Comparison of ENCODE assay signal across 24 cellular contexts in the genomic region with DNA sequence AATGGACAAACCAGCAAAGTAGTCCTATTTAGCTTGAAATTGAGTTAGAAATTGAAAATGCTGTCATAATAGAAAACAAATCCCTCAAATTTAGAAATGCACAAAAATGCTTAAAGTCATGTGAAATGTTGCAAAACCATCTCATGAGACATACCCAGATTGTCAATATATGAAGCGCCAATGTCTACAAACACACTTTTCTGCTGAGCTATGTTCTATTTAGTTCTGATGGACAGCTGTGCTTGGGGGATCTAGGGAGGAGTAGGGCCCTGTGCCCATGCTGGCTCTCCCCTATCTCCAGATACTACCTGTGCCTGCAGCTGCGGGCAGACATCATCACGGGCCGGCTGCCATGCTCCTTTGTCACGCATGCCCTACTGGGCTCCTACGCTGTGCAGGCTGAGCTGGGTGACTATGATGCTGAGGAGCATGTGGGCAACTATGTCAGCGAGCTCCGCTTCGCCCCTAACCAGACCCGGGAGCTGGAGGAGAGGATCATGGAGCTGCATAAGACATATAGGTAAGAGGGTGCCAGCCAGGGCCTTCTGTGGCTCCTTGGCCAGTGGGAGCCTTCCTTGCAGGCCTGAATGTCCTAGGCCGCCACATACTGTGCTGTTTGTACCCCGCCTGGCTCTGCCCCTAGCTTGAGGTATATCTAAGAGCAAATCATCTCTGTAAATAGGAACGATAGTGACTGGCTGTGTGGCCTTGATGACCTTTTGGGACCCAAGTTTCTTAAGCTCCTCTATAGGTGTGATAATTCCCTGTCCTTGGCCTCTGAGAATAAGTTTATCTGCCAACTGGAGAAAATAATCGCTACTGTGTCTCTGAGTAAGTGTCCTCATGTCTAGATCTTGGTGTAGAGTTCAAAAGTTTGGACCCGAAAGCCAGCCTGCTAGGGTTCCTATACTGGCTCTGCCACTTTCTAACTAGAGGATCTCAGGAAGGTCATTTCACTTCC. TPM values are rescaled to one million over a fixed set of nuclear protein-coding genes. Genes with fewer than 3 reads are reported as not detected.
DNase-seq lines count a peak whose midpoint lies in the region; ATAC-seq and TF ChIP-seq lines count a peak whose summit lies in the region.
"Had no signal": no experiment of that assay in that cellular context is flagged by ENCODE, and none has a peak within 500 bp of the region (broad histone marks: within the 10 kb centered on the region; RNA-seq: fewer than 3 reads in every experiment).

No MANE protein-coding gene starts in this region.

- intact Hi-C loops in left ventricle myocardium inferior (cut with micrococcal nuclease) = no loop called here
- intact Hi-C loops in Right ventricle myocardium superior (cut with DNase I) = no loop called here
- intact Hi-C loops in right lobe of liver (cut with DNase I) = no loop called here

- ATAC-seq in Right ventricle myocardium superior (ENCODE audit: poor library complexity) (no peak), left lobe of liver (peak; percentile 29), right lobe of liver (peak; percentile 24 to 55 (median 32)), GM21576 (IDR thresholded peaks at IDR 0.05; ENCODE audit: unreplicated experiment) (no peak)
- ATAC-seq in stimulated activated effector memory CD8-positive, alpha-beta T cell treated with anti-CD3 and anti-CD28 coated beads, Interleukin-12 subunit alpha, Interleukin-12 subunit beta, amount 100 ng/mL, for 72 hours = peak; percentile 25
- ATAC-seq: GM12878, GM23338, HCT116 had no signal

- no peaks in the 10 kb centered on the region for H3K27me3 ChIP-seq in left ventricle myocardium inferior (ENCODE audit: low read depth)
- no peaks in the 10 kb centered on the region for H3K27me3 ChIP-seq in right lobe of liver
- H3K27me3 ChIP-seq: BE2C; BLaER1 treated with 17β-estradiol and CSF1 and Interleukin-3, amounts not matched to agents 10 nM and 100 nM had no signal

- no peak for TF ChIP-seq POLR2A in right lobe of liver (IDR thresholded peaks at IDR 0.05)

- H3K36me3 ChIP-seq in left ventricle myocardium inferior (peaks cover 5% of the 10 kb centered on the region), right lobe of liver (no peaks in the 10 kb centered on the region)

- H3K4me1 ChIP-seq in left ventricle myocardium inferior (no peaks in the 10 kb centered on the region), right lobe of liver (peaks cover 0 to 12% (median 0%) of the 10 kb centered on the region in 4 donors)
- H3K4me1 ChIP-seq: BE2C had no signal

- TF ChIP-seq CTCF in left ventricle myocardium inferior (IDR thresholded peaks at IDR 0.05; ENCODE audit: borderline replicate concordance) = no peak
- TF ChIP-seq CTCF in right lobe of liver (IDR thresholded peaks at IDR 0.05) = no peak

- H3K4me1 Mint-ChIP-seq in stimulated activated effector memory CD8-positive, alpha-beta T cell treated with anti-CD3 and anti-CD28 coated beads, Interleukin-12 subunit alpha, Interleukin-12 subunit beta, amount 100 ng/mL, for 72 hours = no peaks in the 10 kb centered on the region
- H3K4me1 Mint-ChIP-seq: CD8-positive, alpha-beta memory T cell; GM23338 had no signal

- no peak overlapping the region for H3K27ac ChIP-seq in left ventricle myocardium inferior (replicated peaks)
- no peak overlapping the region for H3K27ac ChIP-seq in right lobe of liver
- H3K27ac ChIP-seq: 22Rv1; BLaER1 treated with 17β-estradiol and CSF1 and Interleukin-3, amounts not matched to agents 10 nM and 100 nM had no signal

- 63% methylated on average over 5 of the region's 15 CpGs for WGBS in right lobe of liver (ENCODE audit: insufficient coverage, low coverage, low lambda C conversion rate, missing lambda C conversion rate)

- no peak overlapping the region for H3K4me3 Mint-ChIP-seq in stimulated activated effector memory CD8-positive, alpha-beta T cell treated with anti-CD3 and anti-CD28 coated beads, Interleukin-12 subunit alpha, Interleukin-12 subunit beta, amount 100 ng/mL, for 72 hours
- H3K4me3 Mint-ChIP-seq: CD14-positive monocyte; CD4-positive, alpha-beta T cell; CD8-positive, alpha-beta memory T cell; GM23338; H9 had no signal

- no peak overlapping the region for H3K27ac Mint-ChIP-seq in stimulated activated effector memory CD8-positive, alpha-beta T cell treated with anti-CD3 and anti-CD28 coated beads, Interleukin-12 subunit alpha, Interleukin-12 subunit beta, amount 100 ng/mL, for 72 hours
- H3K27ac Mint-ChIP-seq: CD14-positive monocyte; CD4-positive, alpha-beta T cell; GM23338; H9 had no signal

- no peaks in the 10 kb centered on the region for H3K9me3 ChIP-seq in left ventricle myocardium inferior (replicated peaks)
- no peaks in the 10 kb centered on the region for H3K9me3 ChIP-seq in right lobe of liver
- H3K9me3 ChIP-seq: BE2C; BLaER1 treated with 17β-estradiol and CSF1 and Interleukin-3, amounts not matched to agents 10 nM and 100 nM had no signal

- H3K4me3 ChIP-seq in left ventricle myocardium inferior (no peak overlapping the region), right lobe of liver (no peak overlapping the region)
- H3K4me3 ChIP-seq: BLaER1 treated with 17β-estradiol and CSF1 and Interleukin-3, amounts not matched to agents 10 nM and 100 nM; GM12878; GM23338 had no signal

- no peaks in the 10 kb centered on the region for H3K36me3 Mint-ChIP-seq in stimulated activated effector memory CD8-positive, alpha-beta T cell treated with anti-CD3 and anti-CD28 coated beads, Interleukin-12 subunit alpha, Interleukin-12 subunit beta, amount 100 ng/mL, for 72 hours
- H3K36me3 Mint-ChIP-seq: CD14-positive monocyte; CD8-positive, alpha-beta memory T cell had no signal

- H3K9me3 Mint-ChIP-seq in stimulated activated effector memory CD8-positive, alpha-beta T cell treated with anti-CD3 and anti-CD28 coated beads, Interleukin-12 subunit alpha, Interleukin-12 subunit beta, amount 100 ng/mL, for 72 hours = no peaks in the 10 kb centered on the region
- H3K9me3 Mint-ChIP-seq: CD14-positive monocyte; CD4-positive, alpha-beta T cell; CD8-positive, alpha-beta memory T cell; GM23338; H9 had no signal

- DNase-seq in left ventricle myocardium inferior (peak; percentile 1), Right ventricle myocardium superior (no peak), left lobe of liver (ENCODE audit: low spot score) (no peak), right lobe of liver (no peak), NCI-H526 treated with DMSO at 0.1 percent for 48 hours (lab: John Stamatoyannopoulos, UW) (no peak)
- no peak for DNase-seq in stimulated activated effector memory CD8-positive, alpha-beta T cell treated with anti-CD3 and anti-CD28 coated beads, Interleukin-12 subunit alpha, Interleukin-12 subunit beta, amount 100 ng/mL, for 72 hours (ENCODE audit: low spot score in 2 of 2)
- no peak for DNase-seq in effector CD8-positive, alpha-beta T cell (lab: John Stamatoyannopoulos, UW)
- DNase-seq: ACHN; AML-193; BE2C; CD4-positive, alpha-beta T cell; CD8-positive, alpha-beta memory T cell; DMS 273 treated with DMSO at 0.1 percent for 48 hours; DMS79; EL; GDM1; H9 had no signal

RNA-seq across cellular contexts. Expression of a gene that starts 30.6 kb away (rescaled TPM):
- total RNA-seq in left ventricle myocardium inferior (14.6 TPM), Right ventricle myocardium superior (14.8 TPM), left lobe of liver (5.0 TPM), right lobe of liver (10 to 100 TPM in 1 of 6 experiments, 1 to 10 TPM in 5; 3.1 to 13.2 (median 5.3) TPM)

RNA-seq across cellular contexts. Expression of a gene that starts 51.2 kb away (rescaled TPM):
- total RNA-seq in left ventricle myocardium inferior (13.3 TPM), Right ventricle myocardium superior (12.7 TPM), left lobe of liver (10.6 TPM), right lobe of liver (10 to 100 TPM; 11.8 to 16.7 (median 13.5) TPM)

Comparison
In these comparisons a context has a peak if more than half of its experiments do, and no peak if none do; other contexts are left out.
1. ATAC-seq: peak in left lobe of liver (single experiment), right lobe of liver (4 of 4) and stimulated activated effector memory CD8-positive, alpha-beta T cell treated with anti-CD3 and anti-CD28 coated beads, Interleukin-12 subunit alpha, Interleukin-12 subunit beta, amount 100 ng/mL, for 72 hours (single experiment); none in Right ventricle myocardium superior (single experiment) and GM21576 (single experiment).